ENCODE assay signal across 8 cellular contexts in genomic region chr1:53681647-53682368, GRCh38. TPM values are rescaled to one million over a fixed set of nuclear protein-coding genes. Genes with fewer than 3 reads are reported as not detected.
DNase-seq lines count a peak whose midpoint lies in the region; ATAC-seq and TF ChIP-seq lines count a peak whose summit lies in the region.

No MANE protein-coding gene starts in this region.

- H3K4me3 ChIP-seq in fibroblast of the aortic adventitia (ENCODE audit: low read depth, low read length): no peak overlapping the region

- no peak for DNase-seq in activated CD4-positive, CD25-positive, alpha-beta regulatory T cell treated with anti-CD3 and anti-CD28 coated beads, Interleukin-2, amount 50 U/mL, for 72 hours
- DNase-seq in NCI-H345 (lab: John Stamatoyannopoulos, UW) (peak; percentile 66), activated T-cell treated with anti-CD3 and anti-CD28 coated beads for 1 hour (ENCODE audit: low read depth) (peak; percentile 17), fibroblast of the aortic adventitia (ENCODE audit: low read depth) (peak; percentile 26), renal cortical epithelial cell (ENCODE audit: low read depth) (peak; percentile 22), dedifferentiated amniotic fluid mesenchymal stem cell (ENCODE audit: extremely low spot score) (no peak)

- TF ChIP-seq CTCF in fibroblast of the aortic adventitia (IDR thresholded peaks at IDR 0.05; ENCODE audit: insufficient read depth, low read length): peak; percentile 44

- peak; percentile 16 to 28 for ATAC-seq in activated CD4-positive, CD25-positive, alpha-beta regulatory T cell treated with anti-CD3 and anti-CD28 coated beads, Interleukin-2, amount 50 U/mL, for 24 hours
- ATAC-seq in HG03135 (IDR thresholded peaks at IDR 0.05; ENCODE audit: unreplicated experiment): no peak

RNA-seq across cellular contexts. Expression of gene GLIS1, which starts 57.2 kb away (rescaled TPM):
- total RNA-seq in fibroblast of the aortic adventitia (ENCODE audit: low replicate concordance) (1.6 TPM in 1 of 2 replicates, not detected in the other), renal cortical epithelial cell (0.17 and 0.60 TPM in 2 replicates)

Comparison
In these comparisons a context has a peak if more than half of its experiments do, and no peak if none do; other contexts are left out.
1. DNase-seq: peak in NCI-H345 (single experiment), activated T-cell treated with anti-CD3 and anti-CD28 coated beads for 1 hour (single experiment), fibroblast of the aortic adventitia (single experiment) and renal cortical epithelial cell (single experiment); none in activated CD4-positive, CD25-positive, alpha-beta regulatory T cell treated with anti-CD3 and anti-CD28 coated beads, Interleukin-2, amount 50 U/mL, for 72 hours (single experiment) and dedifferentiated amniotic fluid mesenchymal stem cell (single experiment).